19 cellular contexts compared by ENCODE assay signal in genomic region chr6:134207431-134207830, GRCh38.
DNase-seq lines count a peak whose midpoint lies in the region; ATAC-seq and TF ChIP-seq lines count a peak whose summit lies in the region.
"Had no signal": no experiment of that assay in that cellular context is flagged by ENCODE, and none has a peak within 500 bp of the region (broad histone marks: within the 10 kb centered on the region; RNA-seq: fewer than 3 reads in every experiment).

No MANE protein-coding gene starts in this region.

- no peak overlapping the region for H3K27ac ChIP-seq in IMR-90 (ENCODE audit: insufficient read depth, low read length)
- H3K27ac ChIP-seq in neural progenitor cell = no peak overlapping the region
- H3K27ac ChIP-seq: BLaER1 treated with 17β-estradiol and CSF1 and Interleukin-3, amounts not matched to agents 10 nM and 100 nM; C4-2B had no signal

- no peak overlapping the region for H4K8ac ChIP-seq in IMR-90 (ENCODE audit: low read depth in 2 of 2, low read length in 2 of 2)

- H2BK120ac ChIP-seq in IMR-90 (ENCODE audit: low read depth, low read length) = no peak overlapping the region

- no peak overlapping the region for H3K4me3 Mint-ChIP-seq in neural progenitor cell
- H3K4me3 Mint-ChIP-seq: B cell; CD4-positive, alpha-beta T cell; CD8-positive, alpha-beta T cell had no signal

- TF ChIP-seq CTCF in IMR-90 (conservative IDR thresholded peaks at IDR 0.05; ENCODE audit: low read depth, low read length) (no peak), neural progenitor cell (IDR thresholded peaks at IDR 0.05) (no peak)

- no peak overlapping the region for H2AK9ac ChIP-seq in IMR-90 (replicated peaks; ENCODE audit: low read depth, low read length, poor library complexity)

- H3K9me3 ChIP-seq in IMR-90 (ENCODE audit: control insufficient read depth, insufficient read depth, low read length) (no peaks in the 10 kb centered on the region; the same call in 1 of the 2 replicates), neural progenitor cell (ENCODE audit: low read depth) (no peaks in the 10 kb centered on the region)

- H3K4me1 Mint-ChIP-seq in neural progenitor cell = no peaks in the 10 kb centered on the region

- no peaks in the 10 kb centered on the region for H3K79me2 ChIP-seq in neural progenitor cell (ENCODE audit: low read depth)

- CTCF ChIA-PET in IMR-90 (lab: Yijun Ruan, JAX) = interaction anchor here (0.6 kb wide), 2 partner anchors 271 to 601 kb away, joined by 3 to 4 read pairs; no protein-coding TSS in a partner anchor

- in situ Hi-C loops in IMR-90 (cut with MboI; ENCODE audit: low sequenced_read_pairs) = no loop called here

- H4K91ac ChIP-seq in IMR-90 (ENCODE audit: insufficient read depth, low read depth, low read length) = no peak overlapping the region

- H2AFZ ChIP-seq in IMR-90 (replicated peaks; ENCODE audit: low read length, poor library complexity) (no peak overlapping the region), neural progenitor cell (replicated peaks) (peak overlapping the region; percentile 26)

- peaks cover 2% of the 10 kb centered on the region for H3K27me3 Mint-ChIP-seq in neural progenitor cell (ENCODE audit: insufficient read depth, low read depth)
- H3K27me3 Mint-ChIP-seq: B cell; CD4-positive, alpha-beta T cell had no signal

- H3K27me3 ChIP-seq in IMR-90 (ENCODE audit: control insufficient read depth, insufficient read depth, low read length) (no peaks in the 10 kb centered on the region), neural progenitor cell (no peaks in the 10 kb centered on the region)
- H3K27me3 ChIP-seq: BLaER1 treated with 17β-estradiol and CSF1 and Interleukin-3, amounts not matched to agents 10 nM and 100 nM had no signal

- H3K79me1 ChIP-seq in IMR-90 (ENCODE audit: low read depth in 1 of 2, low read length in 2 of 2) = no peaks in the 10 kb centered on the region

- no peaks in the 10 kb centered on the region for H3F3A ChIP-seq in neural progenitor cell (ENCODE audit: low read depth)

- DNase-seq in IMR-90 (no peak), cerebellar cortex (ENCODE audit: low spot score) (peak; percentile 64), neural progenitor cell (ENCODE audit: low spot score) (no peak), T-helper 2 cell (no peak), NCI-H524 treated with DMSO at 0.1 percent for 48 hours (lab: John Stamatoyannopoulos, UW) (no peak)
- DNase-seq: 8988T; ACHN; Caco-2; Calu3; CD4-positive, alpha-beta T cell; CD8-positive, alpha-beta T cell; DMS79 treated with DMSO at 0.1 percent for 48 hours; GDM1 had no signal

- intact Hi-C loops in IMR-90 (cut with micrococcal nuclease) = no loop called here

- peaks cover 2% of the 10 kb centered on the region for H3K36me3 Mint-ChIP-seq in neural progenitor cell

- H3K4me2 ChIP-seq in IMR-90 (ENCODE audit: low read depth, low read length) (no peak overlapping the region), neural progenitor cell (no peak overlapping the region)
- H3K4me2 ChIP-seq: BLaER1 treated with 17β-estradiol and CSF1 and Interleukin-3, amounts not matched to agents 10 nM and 100 nM had no signal

- ATAC-seq in IMR-90 (ENCODE audit: low read depth) (no peak), HG03280 (IDR thresholded peaks at IDR 0.05; ENCODE audit: unreplicated experiment) (no peak), HG03571 (IDR thresholded peaks at IDR 0.05; ENCODE audit: unreplicated experiment) (no peak)
- ATAC-seq: CD8-positive, alpha-beta T cell; GM12878 had no signal

- TF ChIP-seq POLR2A in IMR-90 (IDR thresholded peaks at IDR 0.05; ENCODE audit: low read depth, low read length) = no peak

- no peak overlapping the region for H4K5ac ChIP-seq in IMR-90 (ENCODE audit: low read depth, low read length)

- H3K9ac ChIP-seq in IMR-90 (ENCODE audit: low read depth, low read length) = no peak overlapping the region
- no peak overlapping the region for H3K9ac ChIP-seq in neural progenitor cell
- H3K9ac ChIP-seq: BLaER1 treated with 17β-estradiol and CSF1 and Interleukin-3, amounts not matched to agents 10 nM and 100 nM had no signal

- no peak overlapping the region for H2BK5ac ChIP-seq in IMR-90 (ENCODE audit: low read depth, low read length, poor library complexity, severe bottlenecking)

- H3K9me1 ChIP-seq in IMR-90 (ENCODE audit: insufficient read depth, low read length) = no peaks in the 10 kb centered on the region

- H3K9me3 Mint-ChIP-seq in neural progenitor cell = peaks cover 2% of the 10 kb centered on the region

- H3K14ac ChIP-seq in IMR-90 (replicated peaks; ENCODE audit: low read depth, low read length) = no peak overlapping the region

- POLR2A ChIA-PET in IMR-90 (lab: Charles Lee; ENCODE audit: unreplicated experiment) = no interaction called here

- BruUV-seq in IMR-90 (replicated peaks; lab: Mats Ljungman, UMichigan) = no TSS peak

- H2AK5ac ChIP-seq in IMR-90 (ENCODE audit: low read depth, low read length) = no peak overlapping the region

- dilution Hi-C loops in IMR-90 (cut with HindIII; ENCODE audit: low sequenced_read_pairs, unreplicated experiment) = no loop called here

- H3K23ac ChIP-seq in IMR-90 (ENCODE audit: low read depth, low read length) = peak overlapping the region; percentile 49; the same call in 1 of the 2 replicates

- H2BK20ac ChIP-seq in IMR-90 (ENCODE audit: low read depth, low read length) = no peak overlapping the region

- H3K4me1 ChIP-seq in IMR-90 (ENCODE audit: control insufficient read depth, insufficient read depth, low read length) (no peaks in the 10 kb centered on the region), neural progenitor cell (no peaks in the 10 kb centered on the region)

- H3K56ac ChIP-seq in IMR-90 (ENCODE audit: extremely low read depth, insufficient read depth, low read length) = no peak overlapping the region

- H3K27ac Mint-ChIP-seq in neural progenitor cell = no peak overlapping the region
- H3K27ac Mint-ChIP-seq: B cell; CD4-positive, alpha-beta T cell; CD8-positive, alpha-beta T cell had no signal

- no peak for TF ChIP-seq RAD21 in IMR-90 (IDR thresholded peaks at IDR 0.05; ENCODE audit: low read length)

- H3K18ac ChIP-seq in IMR-90 (ENCODE audit: low read depth, low read length) = no peak overlapping the region

- no peaks in the 10 kb centered on the region for H3K36me3 ChIP-seq in IMR-90 (ENCODE audit: control insufficient read depth, insufficient read depth, low read length)
- no peaks in the 10 kb centered on the region for H3K36me3 ChIP-seq in neural progenitor cell

- H4K20me1 ChIP-seq in IMR-90 (ENCODE audit: insufficient read depth, low read length) (no peaks in the 10 kb centered on the region), neural progenitor cell (ENCODE audit: low read depth) (no peaks in the 10 kb centered on the region)
- H4K20me1 ChIP-seq: BLaER1 treated with 17β-estradiol and CSF1 and Interleukin-3, amounts not matched to agents 10 nM and 100 nM had no signal

- no peak overlapping the region for H2BK15ac ChIP-seq in IMR-90 (ENCODE audit: low read depth, low read length)

- WGBS in IMR-90 (ENCODE audit: extremely low coverage in 2 of 2, insufficient read length in 1 of 2), 2 experiments = 100% methylated on average over 2 of the region's 4 CpGs; no CpG with 5 or more reads in 1 of the 2 experiments

- no peak overlapping the region for H3K4ac ChIP-seq in IMR-90 (ENCODE audit: low read depth, low read length)

- no peak overlapping the region for H3K4me3 ChIP-seq in IMR-90 (ENCODE audit: insufficient read depth, low read depth, low read length)
- no peak overlapping the region for H3K4me3 ChIP-seq in neural progenitor cell
- H3K4me3 ChIP-seq: BLaER1 treated with 17β-estradiol and CSF1 and Interleukin-3, amounts not matched to agents 10 nM and 100 nM; GM12878 had no signal

TF ChIP-seq in IMR-90, 13 proteins besides CTCF, POLR2A, EP300 and RAD21:
- no peak for TF ChIP-seq CHD1 (IDR thresholded peaks at IDR 0.05; ENCODE audit: low read depth, low read length)
